In the genomic region with DNA sequence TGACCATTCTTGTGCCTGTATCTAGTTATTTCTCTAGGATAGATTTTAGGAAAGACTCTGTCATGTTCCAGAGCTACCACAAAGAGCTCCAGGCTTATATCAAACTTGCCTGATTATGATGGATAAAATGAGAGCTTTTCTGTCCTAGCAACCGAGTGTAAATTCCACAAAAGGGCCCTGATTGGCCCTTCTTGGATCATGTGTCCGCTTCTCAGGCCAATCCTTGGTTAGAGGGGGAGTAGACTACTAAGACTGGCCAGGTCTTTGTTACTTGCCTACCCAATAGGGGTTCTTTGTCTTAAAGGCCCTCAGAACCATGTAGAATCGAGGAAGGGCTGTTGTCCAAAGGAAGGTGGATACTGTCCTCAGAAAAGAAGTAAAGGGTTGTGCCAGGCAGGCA, we compare ENCODE assay signal across 8 cellular contexts. TPM values are rescaled to one million over a fixed set of nuclear protein-coding genes. Genes with fewer than 3 reads are reported as not detected.
A peak's percentile ranks its signal among the peaks of the same experiment; 100 is the strongest.
DNase-seq lines count a peak whose midpoint lies in the region; ATAC-seq, FAIRE-seq and TF ChIP-seq lines count a peak whose summit lies in the region.

No MANE protein-coding gene starts in this region.

- peak; percentile 73 for ATAC-seq in SK-N-SH treated with all-trans-retinoic acid at 6 μM for 48 hours

- TF ChIP-seq CTCF in endothelial cell (IDR thresholded peaks at IDR 0.05; ENCODE audit: unreplicated experiment) = no peak
- no peak for TF ChIP-seq CTCF in ovary (IDR thresholded peaks at IDR 0.05)

- no peaks in the 10 kb centered on the region for H3K9me3 ChIP-seq in ovary

- H3K9me3 Mint-ChIP-seq in endothelial cell (ENCODE audit: unreplicated experiment) = no peaks in the 10 kb centered on the region

- H3K4me1 ChIP-seq in ovary (ENCODE audit: insufficient read depth) = peaks cover 4% of the 10 kb centered on the region

- peaks cover 7% of the 10 kb centered on the region for H3K27me3 Mint-ChIP-seq in endothelial cell (ENCODE audit: unreplicated experiment)

- H3K27ac Mint-ChIP-seq in endothelial cell (ENCODE audit: unreplicated experiment) = no peak overlapping the region

- 80 to 86% (median 82%) methylated on average over 3 of the region's 3 CpGs for WGBS in ovary, 3 donors

- intact Hi-C loops in ovary (cut with DNase I) = no loop called here

- no peak overlapping the region for H3K27ac ChIP-seq in ovary

- DNase-seq in ACHN = peak; percentile 11
- peak; percentile 21 for DNase-seq in GDM1 (lab: John Stamatoyannopoulos, UW)
- DNase-seq in germinal center (ENCODE audit: low spot score) = peak; percentile 61
- no peak for DNase-seq in endothelial cell (ENCODE audit: low spot score)
- no peak for DNase-seq in ovary
- no peak for DNase-seq in GM12891 (ENCODE audit: insufficient read length, low spot score)
- no peak for DNase-seq in NK-92 (lab: John Stamatoyannopoulos, UW; ENCODE audit: unreplicated experiment)

- peaks cover 11% of the 10 kb centered on the region for H3K36me3 Mint-ChIP-seq in endothelial cell (ENCODE audit: low read depth, unreplicated experiment)

- in situ Hi-C loops in ACHN (cut with HindIII; ENCODE audit: low pct_ligation_motif_present, low pct_unique_long_range_greater_than_20kb, low sequenced_read_pairs) = no loop called here

- H3K27me3 ChIP-seq in ovary = no peaks in the 10 kb centered on the region

- TF ChIP-seq POLR2A in ovary (IDR thresholded peaks at IDR 0.05) (no peak), GM12891 (IDR thresholded peaks at IDR 0.05; ENCODE audit: low read depth, low read length) (no peak)

- H3K4me1 Mint-ChIP-seq in endothelial cell (ENCODE audit: unreplicated experiment) = peaks cover 18% of the 10 kb centered on the region

- FAIRE-seq in GM12891 (lab: Jason Lieb, UNC) = no peak

- no peaks in the 10 kb centered on the region for H3K36me3 ChIP-seq in ovary

- no peak overlapping the region for H3K4me3 ChIP-seq in ovary

- TF ChIP-seq EP300 in ovary (IDR thresholded peaks at IDR 0.05) = no peak

- H3K4me3 Mint-ChIP-seq in endothelial cell (ENCODE audit: unreplicated experiment) = no peak overlapping the region

TF ChIP-seq in SK-N-SH treated with all-trans-retinoic acid at 6 μM for 48 hours, 23 proteins besides CTCF, POLR2A, EP300 and RAD21:
- no peak for TF ChIP-seq TCF4 (CRISPR knock-in tag; IDR thresholded peaks at IDR 0.05; ENCODE audit: borderline replicate concordance)
- TF ChIP-seq OSR1 (CRISPR knock-in tag; IDR thresholded peaks at IDR 0.05) = no peak
- TF ChIP-seq ISL1 (CRISPR knock-in tag; IDR thresholded peaks at IDR 0.05) = no peak
- no peak for TF ChIP-seq ZFP30 (CRISPR knock-in tag; IDR thresholded peaks at IDR 0.05)
- TF ChIP-seq, protein P1, sequence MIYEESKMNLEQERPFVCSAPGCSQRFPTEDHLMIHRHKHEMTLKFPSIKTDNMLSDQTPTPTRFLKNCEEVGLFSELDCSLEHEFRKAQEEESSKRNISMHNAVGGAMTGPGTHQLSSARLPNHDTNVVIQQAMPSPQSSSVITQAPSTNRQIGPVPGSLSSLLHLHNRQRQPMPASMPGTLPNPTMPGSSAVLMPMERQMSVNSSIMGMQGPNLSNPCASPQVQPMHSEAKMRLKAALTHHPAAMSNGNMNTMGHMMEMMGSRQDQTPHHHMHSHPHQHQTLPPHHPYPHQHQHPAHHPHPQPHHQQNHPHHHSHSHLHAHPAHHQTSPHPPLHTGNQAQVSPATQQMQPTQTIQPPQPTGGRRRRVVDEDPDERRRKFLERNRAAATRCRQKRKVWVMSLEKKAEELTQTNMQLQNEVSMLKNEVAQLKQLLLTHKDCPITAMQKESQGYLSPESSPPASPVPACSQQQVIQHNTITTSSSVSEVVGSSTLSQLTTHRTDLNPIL (CRISPR knock-in tag; IDR thresholded peaks at IDR 0.05; ENCODE audit: low read depth) = no peak
- TF ChIP-seq ARNTL (CRISPR knock-in tag; IDR thresholded peaks at IDR 0.05; ENCODE audit: borderline replicate concordance, low read depth) = no peak
- no peak for TF ChIP-seq ZNF565 (CRISPR knock-in tag; conservative IDR thresholded peaks at IDR 0.05; ENCODE audit: low read depth)

TF ChIP-seq in GM12891, 5 proteins besides CTCF, POLR2A, EP300 and RAD21:
- TF ChIP-seq TAF1 (IDR thresholded peaks at IDR 0.05; ENCODE audit: low read depth, low read length) = no peak
- TF ChIP-seq SPI1 (IDR thresholded peaks at IDR 0.05; ENCODE audit: low read depth, low read length) = no peak
- TF ChIP-seq POLR2AphosphoS5 (IDR thresholded peaks at IDR 0.05; ENCODE audit: low read depth, low read length) = no peak
- no peak for TF ChIP-seq PAX5 (IDR thresholded peaks at IDR 0.05; ENCODE audit: insufficient read depth, low read length, severe bottlenecking)
- TF ChIP-seq POU2F2 (IDR thresholded peaks at IDR 0.05; ENCODE audit: low read depth, low read length) = no peak

RNA-seq across cellular contexts. Expression of a gene that starts 2.4 kb away (rescaled TPM):
- total RNA-seq in endothelial cell (ENCODE audit: unreplicated experiment) (19.4 TPM), ovary (10 to 100 TPM; 14.1 to 21.3 (median 17.7) TPM)
- 10 to 100 TPM in 1 of 2 donors, 1 to 10 TPM in 1; 2.6 to 13.9 TPM for polyA plus RNA-seq in ovary
- 8.2 TPM for polyA plus RNA-seq in GM12891 (2012; ENCODE audit: low read depth, missing spikeins)

RNA-seq across cellular contexts. Expression of a gene that starts 19.6 kb away (rescaled TPM):
- total RNA-seq in endothelial cell (ENCODE audit: unreplicated experiment) (0.59 TPM), ovary (1 to 10 TPM in 6 of 7 donors, under 1 TPM in 1; 0.51 to 3.9 (median 1.3) TPM)
- polyA plus RNA-seq in ovary = 1 to 10 TPM in 1 of 2 donors, under 1 TPM in 1; 0.41 to 1.1 TPM
- polyA plus RNA-seq in GM12891 (2012; ENCODE audit: low read depth, missing spikeins) = not detected

RNA-seq across cellular contexts. Expression of a gene that starts 41.9 kb away (rescaled TPM):
- total RNA-seq in endothelial cell (ENCODE audit: unreplicated experiment) (0.56 TPM), ovary (10 to 100 TPM in 3 of 7 donors, 1 to 10 TPM in 4; 4.6 to 27.5 (median 9.4) TPM)
- 1 to 10 TPM; 3.5 to 10.0 TPM for polyA plus RNA-seq in ovary
- 0.08 TPM for polyA plus RNA-seq in GM12891 (2012; ENCODE audit: low read depth, missing spikeins)

Comparison
In these comparisons a context has a peak if more than half of its experiments do, and no peak if none do; other contexts are left out.
1. DNase-seq: peak in ACHN (single experiment), GDM1 (single experiment) and germinal center (single experiment); none in endothelial cell (single experiment), ovary (0 of 5), GM12891 (single experiment) and NK-92 (single experiment).